16 cellular contexts compared by ENCODE assay signal in the genomic region with DNA sequence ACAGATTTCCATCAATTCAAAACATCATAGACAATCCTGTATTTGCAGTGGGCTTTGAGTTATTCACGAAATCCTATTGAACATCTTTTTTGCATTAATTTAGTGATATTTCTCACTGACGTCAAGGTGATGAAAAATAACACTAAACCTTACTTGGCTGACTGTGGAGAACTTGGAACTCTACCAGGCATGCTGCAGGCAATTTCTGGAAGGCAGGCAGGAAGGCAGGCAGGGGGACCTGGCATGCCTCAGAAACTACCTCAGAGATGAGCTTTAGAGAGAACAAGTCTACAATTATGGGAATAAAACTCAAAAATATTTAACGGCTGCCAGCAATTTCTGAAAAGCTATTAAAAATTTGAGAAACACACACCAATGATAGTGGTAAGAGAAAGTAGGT.
"Had no signal": no experiment of that assay in that cellular context is flagged by ENCODE, and none has a peak within 500 bp of the region (broad histone marks: within the 10 kb centered on the region; RNA-seq: fewer than 3 reads in every experiment).

No MANE protein-coding gene starts in this region.

- DNase-seq: activated CD4-positive, CD25-positive, alpha-beta regulatory T cell treated with anti-CD3 and anti-CD28 coated beads, Interleukin-2, amount 50 U/mL, for 72 hours; activated naive CD4-positive, alpha-beta T cell; activated naive CD8-positive, alpha-beta T cell treated with anti-CD3 and anti-CD28 coated beads, Interleukin-2, amount 10 ng/mL, durations not matched to agents 7 days and 5 days; foreskin fibroblast; immature natural killer cell; midbrain; posterior cingulate gyrus; SK-N-SH; T-cell; T-helper 9 cell; testis; upper lobe of left lung had no signal

- H3K4me3 ChIP-seq: smooth muscle cell, testis, upper lobe of left lung had no signal

- ATAC-seq: right cardiac atrium, T-cell had no signal

- H3K27ac ChIP-seq: breast epithelium, epithelial cell of prostate, testis, upper lobe of left lung had no signal

- H3K4me1 ChIP-seq: breast epithelium, testis, upper lobe of left lung had no signal

- H3K9me3 ChIP-seq: breast epithelium, SK-N-SH, testis, upper lobe of left lung had no signal

- H3K27me3 ChIP-seq: breast epithelium, testis, upper lobe of left lung had no signal

- H3K36me3 ChIP-seq: breast epithelium, upper lobe of left lung had no signal
